ENCODE assay signal across 9 cellular contexts in genomic region chr3:4888913-4889846, GRCh38.
DNase-seq lines count a peak whose midpoint lies in the region; ATAC-seq and TF ChIP-seq lines count a peak whose summit lies in the region.
"Had no signal": no experiment of that assay in that cellular context is flagged by ENCODE, and none has a peak within 500 bp of the region (broad histone marks: within the 10 kb centered on the region; RNA-seq: fewer than 3 reads in every experiment).

No MANE protein-coding gene starts in this region.

- peak overlapping the region; percentile 2 for H3K27ac Mint-ChIP-seq in central memory CD8-positive, alpha-beta T cell (ENCODE audit: low read depth)
- H3K27ac Mint-ChIP-seq in endothelial cell (ENCODE audit: unreplicated experiment) (no peak overlapping the region), MCF 10A (ENCODE audit: low read depth, unreplicated experiment) (no peak overlapping the region)
- H3K27ac Mint-ChIP-seq: nephron had no signal

- no TSS peak for BruUV-seq in MCF 10A (replicated peaks; lab: Mats Ljungman, UMichigan)

- H3K4me3 Mint-ChIP-seq in central memory CD8-positive, alpha-beta T cell = no peak overlapping the region
- H3K4me3 Mint-ChIP-seq in endothelial cell (ENCODE audit: unreplicated experiment) (no peak overlapping the region), MCF 10A (ENCODE audit: unreplicated experiment) (no peak overlapping the region)
- H3K4me3 Mint-ChIP-seq: nephron had no signal

- TF ChIP-seq CTCF in GM10248 (IDR thresholded peaks at IDR 0.05; ENCODE audit: control extremely low read depth, extremely low read depth, low read depth, missing control alignments) = peak; percentile 20
- no peak for TF ChIP-seq CTCF in endothelial cell (IDR thresholded peaks at IDR 0.05; ENCODE audit: unreplicated experiment)
- TF ChIP-seq CTCF in MCF 10A (IDR thresholded peaks at IDR 0.05; ENCODE audit: unreplicated experiment) = no peak
- no peak for TF ChIP-seq CTCF in foreskin fibroblast (IDR thresholded peaks at IDR 0.05; ENCODE audit: low read depth, low read length)

- DNase-seq in GM10248 (ENCODE audit: extremely low spot score) (peak; percentile 50), KBM-7 (peak; percentile 32), endothelial cell (ENCODE audit: low spot score) (no peak), SIG-M5 treated with dmso at 0.1 percent for 504 hours (lab: John Stamatoyannopoulos, UW; ENCODE audit: unreplicated experiment) (no peak), MCF 10A (ENCODE audit: unreplicated experiment) (no peak), foreskin fibroblast (no peak)
- DNase-seq in central memory CD8-positive, alpha-beta T cell (ENCODE audit: low spot score in 2 of 2) = peak in 1 of 2 donors; percentile 21

- ATAC-seq in GM21423 (IDR thresholded peaks at IDR 0.05; ENCODE audit: unreplicated experiment) = peak; percentile 88
- peak; percentile 89 for ATAC-seq in central memory CD8-positive, alpha-beta T cell (replicated peaks; ENCODE audit: extremely low read depth, poor library complexity, severe bottlenecking)

- H3K4me3 ChIP-seq in foreskin fibroblast (ENCODE audit: low read depth in 1 of 2, low read length in 2 of 2) = no peak overlapping the region

- intact Hi-C loops in MCF 10A (cut with micrococcal nuclease) = no loop called here

- CTCF ChIA-PET in GM10248 (lab: Yijun Ruan, JAX) = interaction anchor here (1.1 to 1.4 kb wide), 4 partner anchors 10 to 66 kb away, joined by 3 to 4 read pairs (median 3); no protein-coding TSS in a partner anchor
- CTCF ChIA-PET in MCF 10A (lab: Yijun Ruan, JAX) = interaction anchor here (1.1 kb wide), 1 partner anchor 16 kb away, joined by 3 read pairs; no protein-coding TSS in a partner anchor

- POLR2A ChIA-PET in GM10248 (lab: Yijun Ruan, JAX) = no interaction called here
- POLR2A ChIA-PET in MCF 10A (lab: Yijun Ruan, JAX) = no interaction called here

- peaks cover 4% of the 10 kb centered on the region for H3K36me3 Mint-ChIP-seq in central memory CD8-positive, alpha-beta T cell (ENCODE audit: insufficient read depth)
- H3K36me3 Mint-ChIP-seq in endothelial cell (ENCODE audit: low read depth, unreplicated experiment) (no peaks in the 10 kb centered on the region), MCF 10A (ENCODE audit: insufficient read depth, unreplicated experiment) (no peaks in the 10 kb centered on the region)

- no peaks in the 10 kb centered on the region for H3K27me3 Mint-ChIP-seq in central memory CD8-positive, alpha-beta T cell
- H3K27me3 Mint-ChIP-seq in endothelial cell (ENCODE audit: unreplicated experiment) (peaks cover 1% of the 10 kb centered on the region), MCF 10A (ENCODE audit: insufficient read depth, unreplicated experiment) (no peaks in the 10 kb centered on the region)

- no peaks in the 10 kb centered on the region for H3K9me3 Mint-ChIP-seq in central memory CD8-positive, alpha-beta T cell
- no peaks in the 10 kb centered on the region for H3K9me3 Mint-ChIP-seq in endothelial cell (ENCODE audit: unreplicated experiment)
- H3K9me3 Mint-ChIP-seq in MCF 10A (ENCODE audit: unreplicated experiment) = no peaks in the 10 kb centered on the region

- H3K4me1 Mint-ChIP-seq in central memory CD8-positive, alpha-beta T cell = peaks cover 16% of the 10 kb centered on the region
- H3K4me1 Mint-ChIP-seq in endothelial cell (ENCODE audit: unreplicated experiment) = no peaks in the 10 kb centered on the region
- peaks cover 6% of the 10 kb centered on the region for H3K4me1 Mint-ChIP-seq in MCF 10A (ENCODE audit: insufficient read depth, unreplicated experiment)
- H3K4me1 Mint-ChIP-seq: nephron had no signal

- in situ Hi-C loops in KBM-7 (cut with MboI; ENCODE audit: low pct_unique_long_range_greater_than_20kb, low sequenced_read_pairs) = no loop called here

Comparison
In these comparisons a context has a peak if more than half of its experiments do, and no peak if none do; other contexts are left out.
1. DNase-seq: peak in GM10248 (single experiment) and KBM-7 (single experiment); none in endothelial cell (single experiment), SIG-M5 treated with dmso at 0.1 percent for 504 hours (single experiment), MCF 10A (single experiment) and foreskin fibroblast (0 of 2).